10 cellular contexts compared by ENCODE assay signal in the genomic region with DNA sequence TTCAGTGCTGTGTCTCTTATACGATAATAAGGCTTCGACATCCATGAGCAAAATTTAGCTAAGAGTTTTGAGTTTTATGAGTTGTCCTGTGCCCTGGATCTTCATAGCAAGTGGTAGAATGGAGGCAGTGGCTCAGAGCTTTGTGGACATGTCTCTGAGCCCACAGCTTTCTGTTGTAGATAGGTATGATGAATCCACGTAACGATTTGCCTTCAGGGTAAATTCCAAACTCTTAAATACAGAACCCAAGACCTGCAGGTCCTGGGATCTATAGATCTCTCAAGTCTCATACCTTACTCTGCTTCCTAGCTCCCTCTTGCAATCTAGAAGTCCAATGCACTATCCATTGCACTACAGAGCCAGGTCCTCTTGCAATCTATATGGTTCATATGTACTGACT.
"Had no signal": no experiment of that assay in that cellular context is flagged by ENCODE, and none has a peak within 500 bp of the region (broad histone marks: within the 10 kb centered on the region; RNA-seq: fewer than 3 reads in every experiment).

No MANE protein-coding gene starts in this region.

- H3K27ac ChIP-seq: GM23248 had no signal

- H3K36me3 ChIP-seq: HAP-1 had no signal

- DNase-seq: GM23248, GOT3, H7, H9, HCEC 1CT, HFFc6 had no signal

- H3K4me2 ChIP-seq: GM23338 had no signal

- FAIRE-seq: H1 had no signal

- H3K9me3 Mint-ChIP-seq: GM23338, H9, HFFc6 had no signal

- H3K4me3 ChIP-seq: GM23248, GM23338, HAP-1 had no signal

- H3K4me1 Mint-ChIP-seq: GM23338, H9 had no signal

- ATAC-seq: GM23338, HCT116 had no signal

- H3K9ac ChIP-seq: GM23248 had no signal

- H3K4me1 ChIP-seq: HAP-1 had no signal

- H2AFZ ChIP-seq: GM23248, GM23338 had no signal

- H3K27ac Mint-ChIP-seq: GM23338, HFFc6 had no signal

- H3K4me3 Mint-ChIP-seq: GM23338, H9, HFFc6 had no signal

- H3K9me3 ChIP-seq: HAP-1 had no signal
